In genomic region chr10:119892188-119893065, GRCh38 we compare ENCODE assay signal across 8 cellular contexts. TPM values are rescaled to one million over a fixed set of nuclear protein-coding genes. Genes with fewer than 3 reads are reported as not detected.
DNase-seq lines count a peak whose midpoint lies in the region; ATAC-seq and TF ChIP-seq lines count a peak whose summit lies in the region.

TSS of gene SEC23IP (plus strand) at chr10:119892730. CDS start at chr10:119892783, 53 bp downstream.

- H3K27me3 ChIP-seq in testis = no peaks in the 10 kb centered on the region

- H3K4me1 Mint-ChIP-seq in activated naive CD8-positive, alpha-beta T cell (ENCODE audit: low read depth) = peaks cover 45% of the 10 kb centered on the region

- intact Hi-C loops in testis (cut with DNase I; ENCODE audit: low total_unique reads) = no loop called here

- H3K27me3 Mint-ChIP-seq in activated naive CD8-positive, alpha-beta T cell = no peaks in the 10 kb centered on the region

- H3K27ac ChIP-seq in testis = peak within 1 kb of the TSS; percentile 61 to 90

- no peaks in the 10 kb centered on the region for H3K9me3 Mint-ChIP-seq in activated naive CD8-positive, alpha-beta T cell (ENCODE audit: low read depth)

- peak within 1 kb of the TSS; percentile 86 to 87 for H3K4me3 ChIP-seq in testis

- TF ChIP-seq CTCF in GM10248 (IDR thresholded peaks at IDR 0.05; ENCODE audit: control extremely low read depth, extremely low read depth, low read depth, missing control alignments) (no peak), omental fat pad (IDR thresholded peaks at IDR 0.05) (no peak), testis (IDR thresholded peaks at IDR 0.05) (peak in 2 of 3 experiments; percentile 11 to 20)

- peak within 1 kb of the TSS; percentile 99 for H3K27ac Mint-ChIP-seq in activated naive CD8-positive, alpha-beta T cell

- no peaks in the 10 kb centered on the region for H3K9me3 ChIP-seq in testis

- DNase-seq in GM10248 (ENCODE audit: extremely low spot score) = peak; percentile 95
- DNase-seq in NCI-H1105 (lab: John Stamatoyannopoulos, UW) = peak; percentile 77
- peak; percentile 92 for DNase-seq in SKM-1 treated with dmso at 0.1 percent for 144 hours (lab: John Stamatoyannopoulos, UW; ENCODE audit: unreplicated experiment)
- DNase-seq in glomerular endothelial cell (ENCODE audit: extremely low read depth, low read depth, low spot score) = peak; percentile 70
- peak; percentile 89 for DNase-seq in omental fat pad (ENCODE audit: low spot score)
- DNase-seq in testis = peak; percentile 98

- H3K4me1 ChIP-seq in testis = peaks cover 37% of the 10 kb centered on the region

- H3K36me3 ChIP-seq in testis (ENCODE audit: low read depth, missing control alignments) = no peaks in the 10 kb centered on the region

- TF ChIP-seq POLR2A in testis (IDR thresholded peaks at IDR 0.05) = peak; percentile 7

- peak within 1 kb of the TSS; percentile 99 for H3K4me3 Mint-ChIP-seq in activated naive CD8-positive, alpha-beta T cell

- no peaks in the 10 kb centered on the region for H3K36me3 Mint-ChIP-seq in activated naive CD8-positive, alpha-beta T cell

- POLR2A ChIA-PET in GM10248 (lab: Yijun Ruan, JAX) = interaction anchor here (0.7 to 2.6 kb wide), 5 partner anchors 14 to 242 kb away, joined by 3 to 15 read pairs (median 3); partner anchors contain the start of genes BAG3, INPP5F and MCMBP

- ATAC-seq in HG02623 (IDR thresholded peaks at IDR 0.05; ENCODE audit: unreplicated experiment) (peak; percentile 98), omental fat pad (ENCODE audit: low FRiP score) (peak; percentile 98)

- 1 to 2% methylated on average over 17 to 61 of the region's 61 CpGs for WGBS in testis, 2 donors

- CTCF ChIA-PET in GM10248 (lab: Yijun Ruan, JAX) = interaction anchor here (1.0 to 1.9 kb wide), 6 partner anchors 9 to 205 kb away, joined by 3 to 7 read pairs (median 5); partner anchors contain the start of gene MCMBP

RNA-seq across cellular contexts. Expression of gene SEC23IP, which starts in this region (rescaled TPM):
- total RNA-seq in glomerular endothelial cell = 17.8 and 58.3 TPM in 2 replicates
- 10 to 100 TPM; 15.9 to 37.3 (median 19.7) TPM for total RNA-seq in omental fat pad
- total RNA-seq in testis = 10 to 100 TPM; 42.5 to 43.3 TPM
- polyA plus RNA-seq in testis (ENCODE audit: insufficient read depth, low read depth, low replicate concordance) = 48.9 TPM

Comparison
In these comparisons a context has a peak if more than half of its experiments do, and no peak if none do; other contexts are left out.
1. Peak in every context shown above with its lines: DNase-seq, ATAC-seq, H3K4me3 ChIP-seq and H3K27ac ChIP-seq.
2. CTCF ChIP-seq: peak in testis (2 of 3); none in GM10248 (single experiment) and omental fat pad (0 of 3).